22 cellular contexts compared by ENCODE assay signal in genomic region chr1:233998926-233999325, GRCh38.
DNase-seq lines count a peak whose midpoint lies in the region; ATAC-seq and TF ChIP-seq lines count a peak whose summit lies in the region.
"Had no signal": no experiment of that assay in that cellular context is flagged by ENCODE, and none has a peak within 500 bp of the region (broad histone marks: within the 10 kb centered on the region; RNA-seq: fewer than 3 reads in every experiment).

No MANE protein-coding gene starts in this region.

- H3K27me3 ChIP-seq in endodermal cell (ENCODE audit: control insufficient read depth, insufficient read depth, low read length, poor library complexity, severe bottlenecking), result no peaks in the 10 kb centered on the region
- H3K27me3 ChIP-seq: thyroid gland had no signal

- no peak overlapping the region for H3K27ac Mint-ChIP-seq in endodermal cell
- H3K27ac Mint-ChIP-seq: activated naive CD8-positive, alpha-beta T cell; activated T-cell treated with anti-CD3 and anti-CD28 coated beads, Interleukin-2, amount 50 U/mL, for 72 hours had no signal

- no peak for TF ChIP-seq CTCF in endodermal cell (conservative IDR thresholded peaks at IDR 0.05)

- DNase-seq in COR-L47 (lab: John Stamatoyannopoulos, UW) (peak; percentile 48), NCI-H1417 treated with DMSO at 0.1 percent for 48 hours (lab: John Stamatoyannopoulos, UW) (peak; percentile 54), NCI-H526 (lab: John Stamatoyannopoulos, UW) (peak; percentile 70 to 77), endodermal cell (no peak), MV-4-11 (lab: John Stamatoyannopoulos, UW) (no peak), 8988T (no peak), AG20443 (ENCODE audit: low spot score) (no peak)
- DNase-seq: ACHN; activated CD4-positive, alpha-beta T cell treated with anti-CD3 and anti-CD28 coated beads for 1 hour; activated T-cell treated with anti-CD3 and anti-CD28 coated beads, Interleukin-2, amount 50 U/mL, for 72 hours; C1 segment of cervical spinal cord; effector CD8-positive, alpha-beta T cell; GDM1; IMR-90; left ventricle myocardium inferior; NCI-H2029; psoas muscle; small intestine; stimulated activated naive CD4-positive, alpha-beta T cell treated with Interleukin-2 at 50 U/mL for 16 hours had no signal

- H3K4me3 ChIP-seq in endodermal cell (ENCODE audit: low read length), result no peak overlapping the region
- H3K4me3 ChIP-seq: left ventricle myocardium inferior, psoas muscle, thyroid gland had no signal

- H3K4me3 Mint-ChIP-seq in endodermal cell, result no peak overlapping the region
- H3K4me3 Mint-ChIP-seq: activated naive CD8-positive, alpha-beta T cell; activated T-cell treated with anti-CD3 and anti-CD28 coated beads, Interleukin-2, amount 50 U/mL, for 72 hours had no signal

- no peak for ATAC-seq in GM18511 (IDR thresholded peaks at IDR 0.05; ENCODE audit: unreplicated experiment)
- ATAC-seq: activated T-cell treated with anti-CD3 and anti-CD28 coated beads, Interleukin-2, amount 50 U/mL, for 72 hours; psoas muscle had no signal

- no peak overlapping the region for H3K9ac ChIP-seq in endodermal cell (ENCODE audit: extremely low read depth, low read length, poor library complexity, severe bottlenecking)

- no peaks in the 10 kb centered on the region for H3K36me3 ChIP-seq in endodermal cell (ENCODE audit: control insufficient read depth, insufficient read depth, low read length)
- H3K36me3 ChIP-seq: left ventricle myocardium inferior, thyroid gland had no signal

- H3K4me1 ChIP-seq in endodermal cell (ENCODE audit: control insufficient read depth, insufficient read depth, low read length), result peaks cover 11% of the 10 kb centered on the region
- H3K4me1 ChIP-seq: left ventricle myocardium inferior, psoas muscle, thyroid gland had no signal

- H3K27me3 Mint-ChIP-seq in endodermal cell (ENCODE audit: insufficient read depth), result no peaks in the 10 kb centered on the region

- H3K36me3 Mint-ChIP-seq in endodermal cell (ENCODE audit: low read depth), result no peaks in the 10 kb centered on the region
- H3K36me3 Mint-ChIP-seq: activated naive CD8-positive, alpha-beta T cell had no signal

- peak overlapping the region; percentile 81 for H3K27ac ChIP-seq in endodermal cell (ENCODE audit: low read depth, low read length)
- H3K27ac ChIP-seq: left ventricle myocardium inferior, psoas muscle, thyroid gland had no signal

- no peaks in the 10 kb centered on the region for H3K9me3 ChIP-seq in endodermal cell (ENCODE audit: control insufficient read depth, low read length)
- H3K9me3 ChIP-seq: left ventricle myocardium inferior, psoas muscle, thyroid gland had no signal

- 86 to 90% methylated on average over 6 of the region's 6 CpGs for WGBS in endodermal cell (ENCODE audit: insufficient coverage in 1 of 2, insufficient read length in 1 of 2), 2 experiments

- H3K4me1 Mint-ChIP-seq in endodermal cell, result peaks cover 20% of the 10 kb centered on the region

- H3K9me3 Mint-ChIP-seq in endodermal cell, result no peaks in the 10 kb centered on the region
- H3K9me3 Mint-ChIP-seq: activated T-cell treated with anti-CD3 and anti-CD28 coated beads, Interleukin-2, amount 50 U/mL, for 72 hours had no signal

Comparison
In these comparisons a context has a peak if more than half of its experiments do, and no peak if none do; other contexts are left out.
1. DNase-seq: peak in COR-L47 (single experiment), NCI-H1417 treated with DMSO at 0.1 percent for 48 hours (single experiment) and NCI-H526 (2 of 2); none in endodermal cell (single experiment), MV-4-11 (single experiment), 8988T (single experiment) and AG20443 (single experiment).